In the genomic region with DNA sequence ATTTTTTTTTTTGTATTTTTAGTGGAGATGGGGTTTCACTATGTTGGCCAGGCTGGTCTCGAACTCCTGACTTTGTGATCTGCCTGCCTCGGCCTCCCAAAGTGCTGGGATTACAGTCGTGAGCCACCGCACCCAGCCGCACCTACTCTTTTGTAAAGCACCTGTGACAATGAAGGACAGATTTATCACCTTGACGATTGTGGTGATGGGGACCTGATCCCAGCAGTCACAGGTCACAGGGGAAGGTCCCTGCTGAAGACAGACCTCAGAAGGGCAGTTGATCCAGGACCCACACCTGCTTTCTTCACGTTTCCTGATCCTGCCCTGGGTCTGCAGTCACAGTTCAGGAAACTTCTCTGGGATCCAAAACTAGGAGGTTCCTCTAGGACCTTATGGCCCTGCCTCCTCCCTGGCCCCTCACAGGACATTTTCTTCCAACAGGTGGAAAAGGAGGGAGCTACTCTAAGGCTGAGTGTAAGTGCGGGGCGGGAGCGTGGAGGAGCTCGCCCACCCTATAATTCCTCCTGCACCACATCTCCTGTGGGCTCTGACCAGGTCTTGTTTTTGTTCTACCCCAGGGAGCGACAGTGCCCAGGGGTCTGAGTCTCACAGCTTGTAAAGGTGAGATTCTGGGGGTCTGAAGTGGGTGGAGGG, we compare ENCODE assay signal across 12 cellular contexts. TPM values are rescaled to one million over a fixed set of nuclear protein-coding genes. Genes with fewer than 3 reads are reported as not detected.
DNase-seq lines count a peak whose midpoint lies in the region; ATAC-seq and TF ChIP-seq lines count a peak whose summit lies in the region.
"Had no signal": no experiment of that assay in that cellular context is flagged by ENCODE, and none has a peak within 500 bp of the region (broad histone marks: within the 10 kb centered on the region; RNA-seq: fewer than 3 reads in every experiment).

No MANE protein-coding gene starts in this region.

- no peaks in the 10 kb centered on the region for H3K9me3 ChIP-seq in CD4-positive, alpha-beta memory T cell (ENCODE audit: control insufficient read depth in 1 of 2, low read length in 2 of 2)
- no peaks in the 10 kb centered on the region for H3K9me3 ChIP-seq in HEK293 (ENCODE audit: control insufficient read depth, insufficient read depth, low read depth, low read length)

- H3K27ac Mint-ChIP-seq in CD4-positive, alpha-beta memory T cell: peak overlapping the region; percentile 85 to 99 (median 93)

- DNase-seq in CD4-positive, alpha-beta memory T cell: peak in 1 of 5 donors; percentile 25
- DNase-seq in dorsolateral prefrontal cortex (no peak), LoVo (ENCODE audit: low spot score) (no peak), GM10266 (ENCODE audit: extremely low spot score) (no peak), DMS114 treated with DMSO at 0.1 percent for 48 hours (lab: John Stamatoyannopoulos, UW; ENCODE audit: unreplicated experiment) (no peak)
- DNase-seq: caudate nucleus, foreskin fibroblast, midbrain, NCI-H82 had no signal

- H3K36me3 Mint-ChIP-seq in CD4-positive, alpha-beta memory T cell: peaks cover 48 to 52% of the 10 kb centered on the region in 2 donors

- ATAC-seq in GM19035 (IDR thresholded peaks at IDR 0.05; ENCODE audit: unreplicated experiment): no peak

- peaks cover 36% of the 10 kb centered on the region for H3K36me3 ChIP-seq in CD4-positive, alpha-beta memory T cell (ENCODE audit: insufficient read depth, low read length)
- H3K36me3 ChIP-seq in HEK293 (ENCODE audit: control insufficient read depth in 2 of 2, insufficient read depth in 1 of 2, low read length in 2 of 2): peaks cover 21 to 41% of the 10 kb centered on the region in 2 experiments; a peak in 2 of 3 replicates
- H3K36me3 ChIP-seq in rectal smooth muscle tissue (ENCODE audit: control insufficient read depth, insufficient read depth, low read length): peaks cover 25% of the 10 kb centered on the region

- peak overlapping the region; percentile 98 to 99 (median 99) for H3K4me3 Mint-ChIP-seq in CD4-positive, alpha-beta memory T cell

- H3K27me3 ChIP-seq in CD4-positive, alpha-beta memory T cell (ENCODE audit: insufficient read depth, low read length): no peaks in the 10 kb centered on the region
- H3K27me3 ChIP-seq in dorsolateral prefrontal cortex: peaks cover 0 to 24% (median 0%) of the 10 kb centered on the region in 45 donors
- no peaks in the 10 kb centered on the region for H3K27me3 ChIP-seq in rectal smooth muscle tissue (ENCODE audit: control insufficient read depth, insufficient read depth, low read length)

- peak overlapping the region; percentile 98 to 99 for H3K4me3 ChIP-seq in CD4-positive, alpha-beta memory T cell (ENCODE audit: low read length in 2 of 2)
- H3K4me3 ChIP-seq in HEK293 (ENCODE audit: low read depth, low read length) (no peak overlapping the region), dorsolateral prefrontal cortex (peak overlapping the region in 48 of 59 donors; percentile 11 to 88 (median 78)), rectal smooth muscle tissue (ENCODE audit: low read length) (peak overlapping the region; percentile 37)

- intact Hi-C loops in CD4-positive, alpha-beta memory T cell (cut with micrococcal nuclease): no loop called here
- intact Hi-C loops in dorsolateral prefrontal cortex (cut with DNase I): loop anchor here in 1 of 2 donors (5.0 kb wide), 1 partner anchor 35 kb away; no protein-coding TSS in a partner anchor

- peaks cover 44 to 87% (median 62%) of the 10 kb centered on the region in 4 donors for H3K4me1 Mint-ChIP-seq in CD4-positive, alpha-beta memory T cell

- H3K27ac ChIP-seq in CD4-positive, alpha-beta memory T cell (ENCODE audit: low read depth, low read length): peak overlapping the region; percentile 95
- H3K27ac ChIP-seq in HEK293 (ENCODE audit: extremely low read depth, low read depth, low read length): no peak overlapping the region
- H3K27ac ChIP-seq in dorsolateral prefrontal cortex: peak overlapping the region in 16 of 59 donors; percentile 3 to 95 (median 36)
- H3K27ac ChIP-seq in rectal smooth muscle tissue (ENCODE audit: low read depth, low read length): no peak overlapping the region

- no peaks in the 10 kb centered on the region for H3K27me3 Mint-ChIP-seq in CD4-positive, alpha-beta memory T cell

- H3K9ac ChIP-seq in rectal smooth muscle tissue (ENCODE audit: low read length): no peak overlapping the region

- CTCF ChIA-PET in CD4-positive, alpha-beta memory T cell (lab: Charles Lee; ENCODE audit: partially characterized antibody): interaction anchor here (0.6 to 8.2 kb wide), 11 partner anchors 8 to 78 kb away, joined by 3 to 128 read pairs (median 6); no protein-coding TSS in a partner anchor
- CTCF ChIA-PET in HEK293 (lab: Yijun Ruan, JAX): interaction anchor here (0.5 to 3.9 kb wide), 9 partner anchors 10 to 53 kb away, joined by 3 to 25 read pairs (median 10); no protein-coding TSS in a partner anchor

- peaks cover 56% of the 10 kb centered on the region for H3K4me1 ChIP-seq in CD4-positive, alpha-beta memory T cell (ENCODE audit: insufficient read depth, low read length)
- H3K4me1 ChIP-seq in HEK293 (ENCODE audit: control insufficient read depth, insufficient read depth, low read length) (no peaks in the 10 kb centered on the region), rectal smooth muscle tissue (ENCODE audit: control insufficient read depth, insufficient read depth, low read length) (peaks cover 5% of the 10 kb centered on the region)

- H3K9me3 Mint-ChIP-seq in CD4-positive, alpha-beta memory T cell: peaks cover 0 to 2% (median 0%) of the 10 kb centered on the region in 8 donors

- POLR2A ChIA-PET in CD4-positive, alpha-beta memory T cell (lab: Charles Lee; ENCODE audit: partially characterized antibody): interaction anchor here (0.5 to 9.5 kb wide), 20 partner anchors 8 to 777 kb away, joined by 3 to 743 read pairs (median 10); a partner anchor contains a TSS
- POLR2A ChIA-PET in HEK293 (lab: Yijun Ruan, JAX): no interaction called here

- TF ChIP-seq CTCF in HEK293 (tag by site-specific recombination; IDR thresholded peaks at IDR 0.05) (no peak), dorsolateral prefrontal cortex (IDR thresholded peaks at IDR 0.05 in 54 of 56, conservative IDR thresholded peaks at IDR 0.05 in 2 of 56; ENCODE audit: low read depth in 1 of 56, partially characterized antibody in 56 of 56) (no peak), GM10266 (IDR thresholded peaks at IDR 0.05; ENCODE audit: control insufficient read depth, insufficient read depth, low read depth, missing control alignments) (no peak)

TF ChIP-seq in HEK293, 187 proteins besides CTCF, POLR2A, EP300 and RAD21:
- TF ChIP-seq SCRT2 (tag by site-specific recombination; IDR thresholded peaks at IDR 0.05): peak; percentile 56; the same call in 1 of the 2 replicates
- TF ChIP-seq, protein P1, sequence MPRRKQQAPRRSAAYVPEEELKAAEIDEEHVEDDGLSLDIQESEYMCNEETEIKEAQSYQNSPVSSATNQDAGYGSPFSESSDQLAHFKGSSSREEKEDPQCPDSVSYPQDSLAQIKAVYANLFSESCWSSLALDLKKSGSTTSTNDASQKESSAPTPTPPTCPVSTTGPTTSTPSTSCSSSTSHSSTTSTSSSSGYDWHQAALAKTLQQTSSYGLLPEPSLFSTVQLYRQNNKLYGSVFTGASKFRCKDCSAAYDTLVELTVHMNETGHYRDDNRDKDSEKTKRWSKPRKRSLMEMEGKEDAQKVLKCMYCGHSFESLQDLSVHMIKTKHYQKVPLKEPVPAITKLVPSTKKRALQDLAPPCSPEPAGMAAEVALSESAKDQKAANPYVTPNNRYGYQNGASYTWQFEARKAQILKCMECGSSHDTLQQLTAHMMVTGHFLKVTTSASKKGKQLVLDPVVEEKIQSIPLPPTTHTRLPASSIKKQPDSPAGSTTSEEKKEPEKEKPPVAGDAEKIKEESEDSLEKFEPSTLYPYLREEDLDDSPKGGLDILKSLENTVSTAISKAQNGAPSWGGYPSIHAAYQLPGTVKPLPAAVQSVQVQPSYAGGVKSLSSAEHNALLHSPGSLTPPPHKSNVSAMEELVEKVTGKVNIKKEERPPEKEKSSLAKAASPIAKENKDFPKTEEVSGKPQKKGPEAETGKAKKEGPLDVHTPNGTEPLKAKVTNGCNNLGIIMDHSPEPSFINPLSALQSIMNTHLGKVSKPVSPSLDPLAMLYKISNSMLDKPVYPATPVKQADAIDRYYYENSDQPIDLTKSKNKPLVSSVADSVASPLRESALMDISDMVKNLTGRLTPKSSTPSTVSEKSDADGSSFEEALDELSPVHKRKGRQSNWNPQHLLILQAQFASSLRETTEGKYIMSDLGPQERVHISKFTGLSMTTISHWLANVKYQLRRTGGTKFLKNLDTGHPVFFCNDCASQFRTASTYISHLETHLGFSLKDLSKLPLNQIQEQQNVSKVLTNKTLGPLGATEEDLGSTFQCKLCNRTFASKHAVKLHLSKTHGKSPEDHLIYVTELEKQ (tag by site-specific recombination; IDR thresholded peaks at IDR 0.05; ENCODE audit: borderline replicate concordance): no peak

RNA-seq across cellular contexts. Expression of a gene that starts 2.8 kb away (rescaled TPM):
- 1,000 to 10,000 TPM; 1,097 to 1,122 TPM for total RNA-seq in CD4-positive, alpha-beta memory T cell
- 1,000 to 10,000 TPM; 2,441 to 3,541 TPM for polyA plus RNA-seq in CD4-positive, alpha-beta memory T cell
- total RNA-seq in dorsolateral prefrontal cortex: 100 to 1,000 TPM in 88 of 120 experiments, 10 to 100 TPM in 32; 69.4 to 274 (median 123) TPM
